In genomic region chr13:27969073-27969865, GRCh38 we compare ENCODE assay signal across 11 cellular contexts. TPM values are rescaled to one million over a fixed set of nuclear protein-coding genes. Genes with fewer than 3 reads are reported as not detected.
DNase-seq lines count a peak whose midpoint lies in the region; ATAC-seq and TF ChIP-seq lines count a peak whose summit lies in the region.
"Had no signal": no experiment of that assay in that cellular context is flagged by ENCODE, and none has a peak within 500 bp of the region (broad histone marks: within the 10 kb centered on the region; RNA-seq: fewer than 3 reads in every experiment).

Gene CDX2, minus strand, starts transcription at chr13:27969315. Its CDS starts 309 bp downstream, at chr13:27969006.

- H3K4me3 ChIP-seq in A673 (ENCODE audit: low read depth, low read length, poor library complexity, severe bottlenecking) (peak within 1 kb of the TSS; percentile 12), mesendoderm (ENCODE audit: low read length) (peak within 1 kb of the TSS; percentile 22), lower lobe of right lung (no peak within 1 kb of the TSS), aorta (ENCODE audit: low read length in 2 of 2) (no peak within 1 kb of the TSS)

- peaks cover 33 to 44% of the 10 kb centered on the region in 2 experiments for H3K4me1 Mint-ChIP-seq in H9
- peaks cover 36% of the 10 kb centered on the region for H3K4me1 Mint-ChIP-seq in activated B cell treated with CpG ODN at 0.5 μM for 24 hours

- H3K9me3 ChIP-seq in A673 (ENCODE audit: low read depth, low read length, poor library complexity, severe bottlenecking) (no peaks in the 10 kb centered on the region), H9 (ENCODE audit: control insufficient read depth, low read depth, low read length) (no peaks in the 10 kb centered on the region), lower lobe of right lung (no peaks in the 10 kb centered on the region), aorta (ENCODE audit: control insufficient read depth, low read length) (no peaks in the 10 kb centered on the region)

- H3K36me3 Mint-ChIP-seq in H9 (ENCODE audit: insufficient read depth in 1 of 3, low read depth in 3 of 3), result no peaks in the 10 kb centered on the region
- H3K36me3 Mint-ChIP-seq in activated B cell treated with CpG ODN at 0.5 μM for 24 hours (ENCODE audit: low read depth), result no peaks in the 10 kb centered on the region

- H2BK5ac ChIP-seq in H9 (ENCODE audit: insufficient read length, low read length) (no peak within 1 kb of the TSS), mesendoderm (ENCODE audit: low read length) (no peak within 1 kb of the TSS)

- intact Hi-C loops in A673 (cut with micrococcal nuclease; ENCODE audit: unreplicated experiment), result no loop called here
- intact Hi-C loops in activated B cell treated with CpG ODN at 0.5 μM for 24 hours (cut with micrococcal nuclease), result loop anchor here (2.0 kb wide), 1 partner anchor 14 kb away; no protein-coding TSS in a partner anchor
- intact Hi-C loops in lower lobe of right lung (cut with DNase I), result no loop called here
- intact Hi-C loops in aorta (cut with DNase I), result no loop called here

- DNase-seq in A673 (ENCODE audit: low spot score), result no peak
- DNase-seq in H9, result peak; percentile 83
- DNase-seq in activated B cell treated with CpG ODN at 0.5 μM for 24 hours, result no peak
- DNase-seq in mesendoderm, result peak; percentile 74
- DNase-seq in lower lobe of right lung, result no peak
- DNase-seq in MV-4-11 (lab: John Stamatoyannopoulos, UW), result no peak
- DNase-seq in aorta, result no peak
- DNase-seq in cortex of kidney (lab: John Stamatoyannopoulos, UW), result no peak
- DNase-seq: activated CD4-positive, alpha-beta T cell treated with anti-CD3 and anti-CD28 coated beads for 1 hour; DND-41 had no signal

- peaks cover 5 to 19% of the 10 kb centered on the region in 2 experiments for H3K9me3 Mint-ChIP-seq in H9
- no peaks in the 10 kb centered on the region for H3K9me3 Mint-ChIP-seq in activated B cell treated with CpG ODN at 0.5 μM for 24 hours

- ATAC-seq in activated B cell treated with CpG ODN at 0.5 μM for 24 hours (ENCODE audit: low read depth), result no peak
- ATAC-seq in lower lobe of right lung, result no peak
- no peak for ATAC-seq in aorta (ENCODE audit: low FRiP score)

- H3T11ph ChIP-seq in H9 (ENCODE audit: low read length), result no peak within 1 kb of the TSS

- no peak within 1 kb of the TSS for H3K27ac Mint-ChIP-seq in H9
- H3K27ac Mint-ChIP-seq in activated B cell treated with CpG ODN at 0.5 μM for 24 hours, result no peak within 1 kb of the TSS

- no TSS peak for BruUV-seq in A673 (replicated peaks; lab: Mats Ljungman, UMichigan)

- H2BK15ac ChIP-seq in H9 (ENCODE audit: low read depth, low read length) (no peak within 1 kb of the TSS; the same call in 1 of the 2 replicates), mesendoderm (replicated peaks; ENCODE audit: low read depth) (no peak within 1 kb of the TSS)

- no peak within 1 kb of the TSS for H2BK20ac ChIP-seq in H9 (ENCODE audit: low read depth, low read length, poor library complexity, severe bottlenecking)

- H3K14ac ChIP-seq in H9 (ENCODE audit: insufficient read depth, low read length), result no peak within 1 kb of the TSS; the same call in 1 of the 2 replicates

- no peaks in the 10 kb centered on the region for H3K23me2 ChIP-seq in H9 (ENCODE audit: insufficient read length, low read depth, low read length, poor library complexity, severe bottlenecking)

- H3K4ac ChIP-seq in H9 (ENCODE audit: low read depth, low read length), result no peak within 1 kb of the TSS
- H3K4ac ChIP-seq in mesendoderm (ENCODE audit: low read depth, low read length), result no peak within 1 kb of the TSS

- no peak within 1 kb of the TSS for H2BK120ac ChIP-seq in H9 (ENCODE audit: low read depth, low read length, poor library complexity, severe bottlenecking)
- no peak within 1 kb of the TSS for H2BK120ac ChIP-seq in mesendoderm (ENCODE audit: low read depth, low read length)

- H3K79me1 ChIP-seq in H9 (ENCODE audit: insufficient read depth, low read depth, low read length, poor library complexity, severe bottlenecking) (no peaks in the 10 kb centered on the region), mesendoderm (ENCODE audit: low read length) (no peaks in the 10 kb centered on the region)

- H3K23ac ChIP-seq in H9 (ENCODE audit: insufficient read length, low read depth, low read length) (no peak within 1 kb of the TSS), mesendoderm (ENCODE audit: low read length) (peak within 1 kb of the TSS; percentile 89)

- TF ChIP-seq CTCF in A673 (conservative IDR thresholded peaks at IDR 0.05; ENCODE audit: low read depth, low read length) (no peak), H9 (conservative IDR thresholded peaks at IDR 0.05) (no peak), activated B cell treated with CpG ODN at 0.5 μM for 24 hours (IDR thresholded peaks at IDR 0.05) (no peak), lower lobe of right lung (IDR thresholded peaks at IDR 0.05) (no peak)

- H3K4me3 Mint-ChIP-seq in H9, result peak within 1 kb of the TSS in 1 of 2 experiments; percentile 78; a peak in 3 of 5 replicates
- H3K4me3 Mint-ChIP-seq in activated B cell treated with CpG ODN at 0.5 μM for 24 hours, result peak within 1 kb of the TSS; percentile 30

- peak within 1 kb of the TSS; percentile 32 for H3K18ac ChIP-seq in H9 (ENCODE audit: insufficient read length, low read depth, low read length)
- H3K18ac ChIP-seq in mesendoderm (ENCODE audit: low read length), result no peak within 1 kb of the TSS

- H2AK5ac ChIP-seq in H9 (ENCODE audit: insufficient read length, low read length) (no peak within 1 kb of the TSS), mesendoderm (ENCODE audit: low read length) (no peak within 1 kb of the TSS)

- H3K79me2 ChIP-seq in H9 (ENCODE audit: insufficient read depth, low read length) (no peaks in the 10 kb centered on the region), mesendoderm (ENCODE audit: control insufficient read depth, insufficient read depth, low read length) (no peaks in the 10 kb centered on the region)

- H3K27ac ChIP-seq in A673 (ENCODE audit: low read depth, low read length, poor library complexity, severe bottlenecking) (no peak within 1 kb of the TSS), H9 (ENCODE audit: insufficient read length, low read depth, low read length) (no peak within 1 kb of the TSS), mesendoderm (ENCODE audit: low read depth, low read length) (no peak within 1 kb of the TSS), lower lobe of right lung (no peak within 1 kb of the TSS), aorta (ENCODE audit: low read depth in 1 of 2, low read length in 2 of 2) (no peak within 1 kb of the TSS)

- WGBS in H9 (ENCODE audit: extremely low coverage, insufficient read length, low lambda C conversion rate), result no CpG with 5 or more reads among the region's 35 CpGs
- WGBS in mesendoderm (ENCODE audit: extremely low coverage, insufficient coverage, low lambda C conversion rate), result no CpG with 5 or more reads among the region's 35 CpGs
- 6 to 8% methylated on average over 35 of the region's 35 CpGs for WGBS in aorta, 2 donors

- POLR2A ChIA-PET in A673 (lab: Charles Lee; ENCODE audit: low non-redundant PET), result no interaction called here
- POLR2A ChIA-PET in activated B cell treated with CpG ODN at 0.5 μM for 24 hours (lab: Charles Lee), result no interaction called here

- H4K8ac ChIP-seq in H9 (replicated peaks; ENCODE audit: insufficient read length, low read depth, low read length) (no peak within 1 kb of the TSS), mesendoderm (ENCODE audit: low read depth, low read length) (no peak within 1 kb of the TSS)

- no peak within 1 kb of the TSS for H2BK12ac ChIP-seq in H9 (ENCODE audit: insufficient read length, low read depth, low read length)

- H3K4me2 ChIP-seq in H9 (ENCODE audit: insufficient read depth, insufficient read length, low read length) (peak within 1 kb of the TSS; percentile 46), mesendoderm (ENCODE audit: low read length) (peak within 1 kb of the TSS; percentile 90)

- peaks cover 100% of the 10 kb centered on the region for H3K27me3 ChIP-seq in A673 (replicated peaks; ENCODE audit: insufficient read depth, low read depth, low read length, poor library complexity)
- peaks cover 94% of the 10 kb centered on the region for H3K27me3 ChIP-seq in H9 (ENCODE audit: insufficient read depth, low read length)
- peaks cover 62% of the 10 kb centered on the region for H3K27me3 ChIP-seq in mesendoderm (ENCODE audit: insufficient read depth, low read length, poor library complexity)
- peaks cover 100% of the 10 kb centered on the region for H3K27me3 ChIP-seq in lower lobe of right lung (ENCODE audit: low read depth)
- no peaks in the 10 kb centered on the region for H3K27me3 ChIP-seq in aorta (ENCODE audit: control insufficient read depth in 1 of 2, insufficient read depth in 2 of 2, low read length in 1 of 2)

- H2AFZ ChIP-seq in H9 (ENCODE audit: low read length), result no peak within 1 kb of the TSS

- H3K36me3 ChIP-seq in A673 (ENCODE audit: insufficient read depth, low read length, poor library complexity, severe bottlenecking) (no peaks in the 10 kb centered on the region), mesendoderm (ENCODE audit: control insufficient read depth, insufficient read depth, low read length) (no peaks in the 10 kb centered on the region), lower lobe of right lung (no peaks in the 10 kb centered on the region), aorta (ENCODE audit: control insufficient read depth in 1 of 2, insufficient read depth in 2 of 2, low read length in 1 of 2) (no peaks in the 10 kb centered on the region)

- H3K56ac ChIP-seq in H9 (ENCODE audit: insufficient read length, low read depth, low read length) (no peak within 1 kb of the TSS), mesendoderm (ENCODE audit: low read length) (peak within 1 kb of the TSS; percentile 52)

- H3K27me3 Mint-ChIP-seq in H9 (ENCODE audit: low read depth) (peaks cover 100% of the 10 kb centered on the region), activated B cell treated with CpG ODN at 0.5 μM for 24 hours (peaks cover 75% of the 10 kb centered on the region)

- peaks cover 4% of the 10 kb centered on the region for H4K20me1 ChIP-seq in H9 (ENCODE audit: control insufficient read depth, insufficient read depth, insufficient read length)

- H4K91ac ChIP-seq in H9 (ENCODE audit: insufficient read length, low read depth, low read length), result no peak within 1 kb of the TSS

- CTCF ChIA-PET in A673 (lab: Charles Lee), result no interaction called here
- CTCF ChIA-PET in activated B cell treated with CpG ODN at 0.5 μM for 24 hours (lab: Charles Lee), result interaction anchor here (1.1 to 3.0 kb wide), 3 partner anchors 9 to 143 kb away, joined by 3 to 10 read pairs (median 3); no protein-coding TSS in a partner anchor

- H3K9ac ChIP-seq in H9 (ENCODE audit: extremely low read depth, insufficient read length, low read length), result no peak within 1 kb of the TSS
- H3K9ac ChIP-seq in mesendoderm (ENCODE audit: low read length), result peak within 1 kb of the TSS; percentile 53

- no peak within 1 kb of the TSS for H4K5ac ChIP-seq in H9 (ENCODE audit: insufficient read length, low read depth, low read length)
- H4K5ac ChIP-seq in mesendoderm (ENCODE audit: low read length), result no peak within 1 kb of the TSS

- H3K4me1 ChIP-seq in A673 (ENCODE audit: insufficient read depth, low read length, poor library complexity, severe bottlenecking) (no peaks in the 10 kb centered on the region), H9 (ENCODE audit: insufficient read depth, low read length) (peaks cover 9% of the 10 kb centered on the region), mesendoderm (ENCODE audit: control insufficient read depth, low read depth, low read length) (peaks cover 12% of the 10 kb centered on the region), lower lobe of right lung (peaks cover 22% of the 10 kb centered on the region), aorta (ENCODE audit: control insufficient read depth in 1 of 2, insufficient read depth in 2 of 2, low read length in 2 of 2) (no peaks in the 10 kb centered on the region)

RNA-seq across cellular contexts. Expression of gene CDX2, which starts in this region (rescaled TPM):
- total RNA-seq in A673 (2021) (not detected in 2 replicates), H9 (2021) (not detected in 2 replicates), activated B cell treated with CpG ODN at 0.5 μM for 24 hours (not detected in 2 replicates), lower lobe of right lung (not detected), aorta (not detected)
- 1.7 TPM for polyA plus RNA-seq in mesendoderm (2013, experiment 1 of 2)
- 1.8 TPM for polyA plus RNA-seq in mesendoderm (2013, experiment 2 of 2)
- polyA plus RNA-seq in aorta, result 10 to 100 TPM in 1 of 2 donors, not detected in 1; 27.7 TPM
- total RNA-seq: lung microvascular endothelial cell had no signal

Comparison
In these comparisons a context has a peak if more than half of its experiments do, and no peak if none do; other contexts are left out.
1. Peak in DNase-seq and H3K4me2 ChIP-seq in H9; RNA of the gene not detected or under 1 TPM.
2. H3K4me3 ChIP-seq: peak in A673 (single experiment) and mesendoderm (single experiment); none in lower lobe of right lung (single experiment) and aorta (0 of 2).